In the genomic region with DNA sequence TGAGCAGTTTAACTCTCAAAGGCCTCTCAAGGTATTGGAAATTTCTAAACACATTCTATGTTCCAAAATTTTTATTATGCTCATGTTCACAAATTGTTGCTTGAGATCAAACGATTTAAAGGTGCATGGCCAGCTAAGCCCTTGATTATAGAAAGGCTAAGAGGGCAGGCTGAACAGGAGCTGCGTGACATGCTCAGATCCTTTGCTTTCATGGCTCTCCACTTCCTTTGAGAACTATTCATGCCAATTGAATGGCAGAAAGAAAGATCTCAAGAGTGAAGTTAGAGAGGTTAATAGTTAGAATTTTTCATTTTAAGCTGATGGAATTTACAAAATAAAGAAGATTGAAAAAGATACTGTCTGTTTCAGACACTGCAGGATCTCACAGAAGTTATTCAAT, we compare ENCODE assay signal across 17 cellular contexts. TPM values are rescaled to one million over a fixed set of nuclear protein-coding genes. Genes with fewer than 3 reads are reported as not detected.
DNase-seq lines count a peak whose midpoint lies in the region; TF ChIP-seq lines count a peak whose summit lies in the region.
"Had no signal": no experiment of that assay in that cellular context is flagged by ENCODE, and none has a peak within 500 bp of the region (broad histone marks: within the 10 kb centered on the region; RNA-seq: fewer than 3 reads in every experiment).

No MANE protein-coding gene starts in this region.

- no peaks in the 10 kb centered on the region for H3K9me3 ChIP-seq in HAP-1
- H3K9me3 ChIP-seq in endodermal cell (ENCODE audit: control insufficient read depth, low read length): no peaks in the 10 kb centered on the region
- no peaks in the 10 kb centered on the region for H3K9me3 ChIP-seq in neuronal stem cell (replicated peaks in 1 of 2; ENCODE audit: control insufficient read depth in 2 of 2, insufficient read depth in 1 of 2, low read depth in 1 of 2, low read length in 2 of 2)
- no peaks in the 10 kb centered on the region for H3K9me3 ChIP-seq in testis

- no peak overlapping the region for H2BK120ac ChIP-seq in neuronal stem cell (ENCODE audit: low read depth, low read length)

- H3K4ac ChIP-seq in neuronal stem cell (ENCODE audit: low read length): no peak overlapping the region

- no peak overlapping the region for H2BK15ac ChIP-seq in neuronal stem cell (ENCODE audit: low read length)

- H3K14ac ChIP-seq in neuronal stem cell (ENCODE audit: low read length): no peak overlapping the region

- H3K4me3 ChIP-seq in HAP-1 (no peak overlapping the region), endodermal cell (ENCODE audit: low read length) (peak overlapping the region; percentile 15), neuronal stem cell (ENCODE audit: low read length in 2 of 2) (no peak overlapping the region), testis (no peak overlapping the region)
- H3K4me3 ChIP-seq: GM23248 had no signal

- no peaks in the 10 kb centered on the region for H3K79me1 ChIP-seq in neuronal stem cell (ENCODE audit: low read depth, low read length)

- H2BK12ac ChIP-seq in neuronal stem cell (ENCODE audit: low read length): no peak overlapping the region

- peaks cover 4% of the 10 kb centered on the region for H3K9me3 Mint-ChIP-seq in endodermal cell
- H3K9me3 Mint-ChIP-seq in activated naive CD4-positive, alpha-beta T cell treated with anti-CD3 and anti-CD28 coated beads for 36 hours: no peaks in the 10 kb centered on the region
- H3K9me3 Mint-ChIP-seq: H9, HFFc6 had no signal

- no peak overlapping the region for H3K4me2 ChIP-seq in neuronal stem cell (ENCODE audit: insufficient read depth, low read length, poor library complexity, severe bottlenecking)

- no peaks in the 10 kb centered on the region for H3K36me3 ChIP-seq in HAP-1 (replicated peaks)
- H3K36me3 ChIP-seq in endodermal cell (ENCODE audit: control insufficient read depth, insufficient read depth, low read length): peaks cover 4% of the 10 kb centered on the region
- H3K36me3 ChIP-seq in neuronal stem cell (replicated peaks in 1 of 2; ENCODE audit: control insufficient read depth in 2 of 2, insufficient read depth in 2 of 2, low read length in 2 of 2): no peaks in the 10 kb centered on the region
- no peaks in the 10 kb centered on the region for H3K36me3 ChIP-seq in testis (ENCODE audit: low read depth, missing control alignments)

- 57 to 78% methylated on average over 1 to 2 of the region's 2 CpGs for WGBS in endodermal cell (ENCODE audit: insufficient coverage in 1 of 2, insufficient read length in 1 of 2), 2 experiments
- no CpG with 5 or more reads among the region's 2 CpGs for WGBS in neuronal stem cell (ENCODE audit: extremely low coverage in 2 of 2, insufficient read length in 2 of 2, insufficient replicate concordance in 1 of 2), 2 donors
- 89 to 93% methylated on average over 2 of the region's 2 CpGs for WGBS in testis, 2 donors

- no peak for TF ChIP-seq POLR2A in testis (IDR thresholded peaks at IDR 0.05)

- H4K8ac ChIP-seq in neuronal stem cell (ENCODE audit: low read depth, low read length): no peak overlapping the region

- no peak overlapping the region for H4K91ac ChIP-seq in neuronal stem cell (ENCODE audit: low read depth, low read length, poor library complexity)

- peaks cover 5% of the 10 kb centered on the region for H3K36me3 Mint-ChIP-seq in endodermal cell (ENCODE audit: low read depth)
- H3K36me3 Mint-ChIP-seq in activated naive CD4-positive, alpha-beta T cell treated with anti-CD3 and anti-CD28 coated beads for 36 hours (ENCODE audit: low read depth): peaks cover 7% of the 10 kb centered on the region

- H2AK5ac ChIP-seq in neuronal stem cell (ENCODE audit: low read depth, low read length): no peak overlapping the region

- H2AFZ ChIP-seq in neuronal stem cell (ENCODE audit: low read length): peak overlapping the region; percentile 43
- H2AFZ ChIP-seq: GM23248 had no signal

- H3K9ac ChIP-seq in endodermal cell (ENCODE audit: extremely low read depth, low read length, poor library complexity, severe bottlenecking) (no peak overlapping the region), neuronal stem cell (ENCODE audit: low read depth, low read length, poor library complexity) (no peak overlapping the region)
- H3K9ac ChIP-seq: GM23248 had no signal

- no peak overlapping the region for H3K27ac ChIP-seq in endodermal cell (ENCODE audit: low read depth, low read length)
- H3K27ac ChIP-seq in neuronal stem cell (replicated peaks; ENCODE audit: low read length): no peak overlapping the region
- H3K27ac ChIP-seq in testis: no peak overlapping the region
- H3K27ac ChIP-seq: GM23248 had no signal

- no peaks in the 10 kb centered on the region for H3K27me3 ChIP-seq in HAP-1 (ENCODE audit: low read depth)
- no peaks in the 10 kb centered on the region for H3K27me3 ChIP-seq in endodermal cell (ENCODE audit: control insufficient read depth, insufficient read depth, low read length, poor library complexity, severe bottlenecking)
- H3K27me3 ChIP-seq in neuronal stem cell (ENCODE audit: control insufficient read depth in 3 of 3, insufficient read depth in 3 of 3, low read depth in 1 of 3, low read length in 3 of 3): no peaks in the 10 kb centered on the region
- no peaks in the 10 kb centered on the region for H3K27me3 ChIP-seq in testis

- H3K23ac ChIP-seq in neuronal stem cell (ENCODE audit: low read depth, low read length, poor library complexity): no peak overlapping the region

- H3K27ac Mint-ChIP-seq in endodermal cell: peak overlapping the region; percentile 69
- no peak overlapping the region for H3K27ac Mint-ChIP-seq in activated naive CD4-positive, alpha-beta T cell treated with anti-CD3 and anti-CD28 coated beads for 36 hours
- H3K27ac Mint-ChIP-seq: CD4-positive, alpha-beta memory T cell; H9; HFFc6 had no signal

- CTCF ChIA-PET in activated naive CD4-positive, alpha-beta T cell treated with anti-CD3 and anti-CD28 coated beads for 36 hours (lab: Charles Lee): interaction anchor here (0.6 kb wide), 2 partner anchors 333 to 568 kb away, joined by 3 read pairs; no protein-coding TSS in a partner anchor

- TF ChIP-seq CTCF in endodermal cell (conservative IDR thresholded peaks at IDR 0.05) (no peak), testis (IDR thresholded peaks at IDR 0.05) (no peak)

- no peak overlapping the region for H3K18ac ChIP-seq in neuronal stem cell (ENCODE audit: low read length)

- H2BK5ac ChIP-seq in neuronal stem cell (ENCODE audit: low read length): no peak overlapping the region

- intact Hi-C loops in activated naive CD4-positive, alpha-beta T cell treated with anti-CD3 and anti-CD28 coated beads for 36 hours (cut with micrococcal nuclease): no loop called here
- intact Hi-C loops in testis (cut with DNase I; ENCODE audit: low total_unique reads): no loop called here

- peaks cover 30% of the 10 kb centered on the region for H3K4me1 Mint-ChIP-seq in endodermal cell
- no peaks in the 10 kb centered on the region for H3K4me1 Mint-ChIP-seq in activated naive CD4-positive, alpha-beta T cell treated with anti-CD3 and anti-CD28 coated beads for 36 hours (ENCODE audit: low read depth)

- in situ Hi-C loops in HAP-1 (cut with MboI; ENCODE audit: low sequenced_read_pairs): no loop called here

- peak overlapping the region; percentile 16 for H3K4me3 Mint-ChIP-seq in endodermal cell
- no peak overlapping the region for H3K4me3 Mint-ChIP-seq in activated naive CD4-positive, alpha-beta T cell treated with anti-CD3 and anti-CD28 coated beads for 36 hours
- H3K4me3 Mint-ChIP-seq: CD4-positive, alpha-beta memory T cell; H9; HFFc6 had no signal

- H3K4me1 ChIP-seq in HAP-1 (peaks cover 26% of the 10 kb centered on the region), endodermal cell (ENCODE audit: control insufficient read depth, insufficient read depth, low read length) (peaks cover 7% of the 10 kb centered on the region), neuronal stem cell (ENCODE audit: control insufficient read depth in 2 of 2, insufficient read depth in 1 of 2, low read depth in 1 of 2, low read length in 2 of 2) (peaks cover 7 to 8% of the 10 kb centered on the region in 2 donors), testis (no peaks in the 10 kb centered on the region)

- H3K27me3 Mint-ChIP-seq in endodermal cell (ENCODE audit: insufficient read depth): peaks cover 2% of the 10 kb centered on the region
- H3K27me3 Mint-ChIP-seq in activated naive CD4-positive, alpha-beta T cell treated with anti-CD3 and anti-CD28 coated beads for 36 hours (ENCODE audit: low read depth): no peaks in the 10 kb centered on the region
- H3K27me3 Mint-ChIP-seq: CD4-positive, alpha-beta memory T cell had no signal

- DNase-seq in HAP-1 (ENCODE audit: low spot score in 2 of 2) (peak; percentile 26 to 53), endodermal cell (no peak), neuronal stem cell (ENCODE audit: low spot score) (peak; percentile 6), T-helper 2 cell (no peak), testis (no peak)
- DNase-seq in activated naive CD4-positive, alpha-beta T cell treated with anti-CD3 and anti-CD28 coated beads for 36 hours: no peak
- DNase-seq: C1 segment of cervical spinal cord; Calu3; CD4-positive, alpha-beta memory T cell; COR-L47; DMS153; DND-41; GM23248; H9; HFFc6 had no signal

RNA-seq across cellular contexts. Expression of gene LRIT3, which starts 0.6 kb away (rescaled TPM):
- total RNA-seq in endodermal cell (1 to 10 TPM; 1.5 to 3.1 TPM), testis (1 to 10 TPM in 1 of 2 donors, under 1 TPM in 1; 0.37 to 1.2 TPM)
- polyA plus RNA-seq in endodermal cell (2013, experiment 1 of 2): 0.21 TPM
- polyA plus RNA-seq in endodermal cell (2013, experiment 2 of 2): 0.25 TPM
- 0.04 TPM for polyA plus RNA-seq in neuronal stem cell (2013, experiment 1 of 2)
- polyA plus RNA-seq in neuronal stem cell (2013, experiment 2 of 2): 0.06 TPM
- under 1 TPM in 1 of 2 experiments, not detected in 1; 0.05 TPM for total RNA-seq in activated naive CD4-positive, alpha-beta T cell treated with anti-CD3 and anti-CD28 coated beads for 36 hours
- 0.73 TPM for polyA plus RNA-seq in testis (ENCODE audit: insufficient read depth, low read depth, low replicate concordance)
- total RNA-seq: A172, H4 had no signal
- polyA plus RNA-seq: CD4-positive, alpha-beta memory T cell; GM23248 had no signal

RNA-seq across cellular contexts. Expression of gene RRH, which starts 20.7 kb away (rescaled TPM):
- total RNA-seq in endodermal cell (under 1 TPM in 1 of 2 donors, not detected in 1; 0.18 TPM), testis (1 to 10 TPM in 1 of 2 donors, under 1 TPM in 1; 0.43 to 1.0 TPM)
- not detected for polyA plus RNA-seq in endodermal cell (2013, experiment 1 of 2)
- polyA plus RNA-seq in endodermal cell (2013, experiment 2 of 2): not detected
- polyA plus RNA-seq in neuronal stem cell (2013, experiment 1 of 2): 0.07 TPM
- not detected for polyA plus RNA-seq in neuronal stem cell (2013, experiment 2 of 2)
- total RNA-seq in activated naive CD4-positive, alpha-beta T cell treated with anti-CD3 and anti-CD28 coated beads for 36 hours: not detected
- 0.51 TPM for polyA plus RNA-seq in testis (ENCODE audit: insufficient read depth, low read depth, low replicate concordance)
- total RNA-seq: GM23248, H4, H9, HFFc6 had no signal
- polyA plus RNA-seq: CD4-positive, alpha-beta memory T cell; GM23248 had no signal

RNA-seq across cellular contexts. Expression of gene GAR1, which starts 32.9 kb away (rescaled TPM):
- total RNA-seq in endodermal cell (10 to 100 TPM; 33.3 to 35.3 TPM), testis (10 to 100 TPM; 14.5 to 17.8 TPM)
- 38.8 TPM for polyA plus RNA-seq in endodermal cell (2013, experiment 1 of 2)
- 34.7 TPM for polyA plus RNA-seq in endodermal cell (2013, experiment 2 of 2)
- polyA plus RNA-seq in neuronal stem cell (2013, experiment 1 of 2): 34.0 TPM
- 35.1 TPM for polyA plus RNA-seq in neuronal stem cell (2013, experiment 2 of 2)
- total RNA-seq in activated naive CD4-positive, alpha-beta T cell treated with anti-CD3 and anti-CD28 coated beads for 36 hours: 10 to 100 TPM; 18.9 to 24.4 TPM
- polyA plus RNA-seq in testis (ENCODE audit: insufficient read depth, low read depth, low replicate concordance): 28.5 TPM

RNA-seq across cellular contexts. Expression of gene CFI, which starts 46.7 kb away (rescaled TPM):
- total RNA-seq in endodermal cell: not detected
- polyA plus RNA-seq in endodermal cell (2013, experiment 1 of 2): 0.25 TPM
- 0.62 TPM for polyA plus RNA-seq in endodermal cell (2013, experiment 2 of 2)
- polyA plus RNA-seq in neuronal stem cell (2013, experiment 1 of 2): not detected
- polyA plus RNA-seq in neuronal stem cell (2013, experiment 2 of 2): not detected
- not detected for total RNA-seq in activated naive CD4-positive, alpha-beta T cell treated with anti-CD3 and anti-CD28 coated beads for 36 hours
- 10 to 100 TPM in 1 of 2 donors, 1 to 10 TPM in 1; 4.3 to 24.5 TPM for total RNA-seq in testis
- 26.0 TPM for polyA plus RNA-seq in testis (ENCODE audit: insufficient read depth, low read depth, low replicate concordance)
- total RNA-seq: A172; CD4-positive, alpha-beta memory T cell; H9; HFFc6 had no signal
- polyA plus RNA-seq: CD4-positive, alpha-beta memory T cell had no signal

Comparison
In these comparisons a context has a peak if more than half of its experiments do, and no peak if none do; other contexts are left out.
1. DNase-seq: peak in HAP-1 (2 of 2) and neuronal stem cell (single experiment); none in endodermal cell (single experiment), activated naive CD4-positive, alpha-beta T cell treated with anti-CD3 and anti-CD28 coated beads for 36 hours (single experiment), T-helper 2 cell (0 of 5) and testis (single experiment).